In genomic region chr12:1839956-1840550, GRCh38 we compare ENCODE assay signal across 31 cellular contexts. TPM values are rescaled to one million over a fixed set of nuclear protein-coding genes. Genes with fewer than 3 reads are reported as not detected.
DNase-seq lines count a peak whose midpoint lies in the region; ATAC-seq and TF ChIP-seq lines count a peak whose summit lies in the region.
"Had no signal": no experiment of that assay in that cellular context is flagged by ENCODE, and none has a peak within 500 bp of the region (broad histone marks: within the 10 kb centered on the region; RNA-seq: fewer than 3 reads in every experiment).

No MANE protein-coding gene starts in this region.

- no peaks in the 10 kb centered on the region for H4K20me1 ChIP-seq in GM23338 (replicated peaks; ENCODE audit: insufficient read depth)

- no peak overlapping the region for H3K4me3 Mint-ChIP-seq in GM23338
- no peak overlapping the region for H3K4me3 Mint-ChIP-seq in nephron progenitor cell
- H3K4me3 Mint-ChIP-seq: activated CD4-positive, alpha-beta T cell treated with anti-CD3 and anti-CD28 coated beads, Interleukin-2, amount 10 ng/mL, durations not matched to agents 7 days and 5 days; activated T-cell treated with anti-CD3 and anti-CD28 coated beads, Interleukin-2, amount 50 U/mL, for 24 hours; CD8-positive, alpha-beta T cell; effector memory CD8-positive, alpha-beta T cell; stimulated activated naive CD8-positive, alpha-beta T cell treated with anti-CD3 and anti-CD28 coated beads, Interleukin-15, Interleukin-2, amounts not matched to agents 100 ng/mL and 50 ng/mL, for 24 hours had no signal

- H3K79me2 ChIP-seq in GM23338 (replicated peaks; ENCODE audit: insufficient read depth) = no peaks in the 10 kb centered on the region

- no peak overlapping the region for H3K27ac ChIP-seq in GM23338 (ENCODE audit: low read depth)
- no peak overlapping the region for H3K27ac ChIP-seq in psoas muscle
- H3K27ac ChIP-seq: heart right ventricle, prostate gland, thoracic aorta had no signal

- no peaks in the 10 kb centered on the region for H3K9me3 ChIP-seq in psoas muscle
- H3K9me3 ChIP-seq: heart right ventricle, prostate gland, thoracic aorta had no signal

- peaks cover 9% of the 10 kb centered on the region for H3K4me1 ChIP-seq in GM23338 (ENCODE audit: insufficient read depth)
- no peaks in the 10 kb centered on the region for H3K4me1 ChIP-seq in psoas muscle
- H3K4me1 ChIP-seq: heart right ventricle, prostate gland had no signal

- no peaks in the 10 kb centered on the region for H3K9me2 ChIP-seq in GM23338 (ENCODE audit: insufficient read depth)

- no peak overlapping the region for H3K27ac Mint-ChIP-seq in GM23338
- peak overlapping the region; percentile 64 for H3K27ac Mint-ChIP-seq in nephron progenitor cell
- H3K27ac Mint-ChIP-seq: activated CD4-positive, alpha-beta T cell treated with anti-CD3 and anti-CD28 coated beads, Interleukin-2, amount 10 ng/mL, durations not matched to agents 7 days and 5 days; activated T-cell treated with anti-CD3 and anti-CD28 coated beads, Interleukin-2, amount 50 U/mL, for 24 hours; CD8-positive, alpha-beta T cell; effector memory CD8-positive, alpha-beta T cell; stimulated activated naive CD8-positive, alpha-beta T cell treated with anti-CD3 and anti-CD28 coated beads, Interleukin-15, Interleukin-2, amounts not matched to agents 100 ng/mL and 50 ng/mL, for 24 hours had no signal

- DNase-seq in DMS79 treated with DMSO at 0.1 percent for 48 hours (lab: John Stamatoyannopoulos, UW) (peak; percentile 26), DMS79 (lab: John Stamatoyannopoulos, UW) (no peak), GM23338 (ENCODE audit: low spot score) (peak; percentile 19), NCI-H69 (lab: John Stamatoyannopoulos, UW) (peak; percentile 91), nephron progenitor cell (no peak), NCI-H2081 treated with DMSO at 0.1 percent for 48 hours (lab: John Stamatoyannopoulos, UW) (no peak), psoas muscle (no peak)
- DNase-seq: 8988T; activated CD4-positive, alpha-beta T cell treated with anti-CD3 and anti-CD28 coated beads, Interleukin-2, amount 10 ng/mL, durations not matched to agents 7 days and 5 days; activated gamma-delta T cell treated with Interleukin-2 at 50 U/mL for 16 hours; activated T-cell treated with anti-CD3 and anti-CD28 coated beads, Interleukin-2, amount 50 U/mL, for 24 hours; caudate nucleus; CD8-positive, alpha-beta T cell; cortex of kidney; effector memory CD8-positive, alpha-beta T cell; foreskin fibroblast; heart right ventricle; mammary epithelial cell; OCI-M1 had no signal

- peaks cover 10% of the 10 kb centered on the region for H3K27me3 Mint-ChIP-seq in GM23338 (ENCODE audit: insufficient read depth, low read depth, poor library complexity)
- peaks cover 46% of the 10 kb centered on the region for H3K27me3 Mint-ChIP-seq in nephron progenitor cell (ENCODE audit: low read depth, poor library complexity)

- peak overlapping the region; percentile 72 for H2AFZ ChIP-seq in GM23338

- no peak for TF ChIP-seq CTCF in GM23338 (conservative IDR thresholded peaks at IDR 0.05; ENCODE audit: low read depth in 2 of 2)
- TF ChIP-seq CTCF in nephron progenitor cell (IDR thresholded peaks at IDR 0.05) = no peak
- no peak for TF ChIP-seq CTCF in psoas muscle (IDR thresholded peaks at IDR 0.05)

- no peaks in the 10 kb centered on the region for H3K36me3 ChIP-seq in GM23338 (ENCODE audit: insufficient read depth)
- no peaks in the 10 kb centered on the region for H3K36me3 ChIP-seq in psoas muscle (ENCODE audit: insufficient read depth in 1 of 2, low read depth in 1 of 2)
- H3K36me3 ChIP-seq: heart right ventricle, prostate gland, thoracic aorta had no signal

- no peak overlapping the region for H3K4me3 ChIP-seq in GM23338
- no peak overlapping the region for H3K4me3 ChIP-seq in psoas muscle
- H3K4me3 ChIP-seq: heart right ventricle, prostate gland, thoracic aorta had no signal

- no peak for ATAC-seq in GM23338
- no peak for ATAC-seq in HG02763 (IDR thresholded peaks at IDR 0.05; ENCODE audit: unreplicated experiment)
- ATAC-seq in psoas muscle = no peak
- ATAC-seq: CD8-positive, alpha-beta T cell; effector memory CD8-positive, alpha-beta T cell; heart right ventricle had no signal

- intact Hi-C loops in psoas muscle (cut with DNase I) = loop anchor here in 1 of 2 donors (5.0 kb wide), 1 partner anchor 72 kb away; no protein-coding TSS in a partner anchor

- H3K27me3 ChIP-seq in GM23338 (ENCODE audit: insufficient read depth) (no peaks in the 10 kb centered on the region), psoas muscle (ENCODE audit: insufficient read depth in 3 of 3, low read length in 2 of 3) (peaks cover 0 to 12% (median 4%) of the 10 kb centered on the region in 3 donors)

- H3K4me1 Mint-ChIP-seq in GM23338 = peaks cover 57% of the 10 kb centered on the region
- peaks cover 88% of the 10 kb centered on the region for H3K4me1 Mint-ChIP-seq in nephron progenitor cell
- H3K4me1 Mint-ChIP-seq: activated CD4-positive, alpha-beta T cell treated with anti-CD3 and anti-CD28 coated beads, Interleukin-2, amount 10 ng/mL, durations not matched to agents 7 days and 5 days had no signal

- 57 to 63% (median 62%) methylated on average over 15 of the region's 15 CpGs for WGBS in psoas muscle, 3 donors

- H3K9me3 Mint-ChIP-seq in GM23338 (no peaks in the 10 kb centered on the region), nephron progenitor cell (no peaks in the 10 kb centered on the region)
- H3K9me3 Mint-ChIP-seq: activated CD4-positive, alpha-beta T cell treated with anti-CD3 and anti-CD28 coated beads, Interleukin-2, amount 10 ng/mL, durations not matched to agents 7 days and 5 days; activated T-cell treated with anti-CD3 and anti-CD28 coated beads, Interleukin-2, amount 50 U/mL, for 24 hours; CD8-positive, alpha-beta T cell; effector memory CD8-positive, alpha-beta T cell; stimulated activated naive CD8-positive, alpha-beta T cell treated with anti-CD3 and anti-CD28 coated beads, Interleukin-15, Interleukin-2, amounts not matched to agents 100 ng/mL and 50 ng/mL, for 24 hours had no signal

- H3K4me2 ChIP-seq in GM23338 = peak overlapping the region; percentile 64; the same call in 1 of the 2 replicates

- H3K36me3 Mint-ChIP-seq in GM23338 (ENCODE audit: low read depth) (no peaks in the 10 kb centered on the region), nephron progenitor cell (ENCODE audit: low read depth) (no peaks in the 10 kb centered on the region)
- H3K36me3 Mint-ChIP-seq: CD8-positive, alpha-beta T cell had no signal

- no peaks in the 10 kb centered on the region for H3F3A ChIP-seq in GM23338 (replicated peaks; ENCODE audit: low read depth)

TF ChIP-seq in GM23338, 12 proteins besides CTCF, POLR2A, EP300 and RAD21 (continues in another document):
- TF ChIP-seq STAT1 (IDR thresholded peaks at IDR 0.05; ENCODE audit: unreplicated experiment) = no peak
- no peak for TF ChIP-seq NANOG (IDR thresholded peaks at IDR 0.05; ENCODE audit: borderline replicate concordance)
- no peak for TF ChIP-seq JUNB (IDR thresholded peaks at IDR 0.05; ENCODE audit: unreplicated experiment)
- TF ChIP-seq ETS1 (IDR thresholded peaks at IDR 0.05) = no peak
- no peak for TF ChIP-seq POLR2AphosphoS5 (IDR thresholded peaks at IDR 0.05; ENCODE audit: low read depth)
- no peak for TF ChIP-seq ZNF114 (CRISPR knock-in tag; IDR thresholded peaks at IDR 0.05)
- TF ChIP-seq CREB1 (CRISPR knock-in tag; IDR thresholded peaks at IDR 0.05; ENCODE audit: low read depth) = no peak
- no peak for TF ChIP-seq EZH2 (IDR thresholded peaks at IDR 0.05; ENCODE audit: low read depth, unreplicated experiment)
- TF ChIP-seq REST (IDR thresholded peaks at IDR 0.05; ENCODE audit: unreplicated experiment) = no peak
- no peak for TF ChIP-seq ZNF331 (CRISPR knock-in tag; IDR thresholded peaks at IDR 0.05; ENCODE audit: low read depth)
- TF ChIP-seq EZH2phosphoT487 (IDR thresholded peaks at IDR 0.05; ENCODE audit: unreplicated experiment) = no peak

RNA-seq across cellular contexts. Expression of gene LRTM2, which starts 19.7 kb away (rescaled TPM):
- 0.12 TPM in 1 of 2 replicates, not detected in the other for total RNA-seq in GM23338 (2014; rRNA removed; shearing (Covaris generic))
- 0.08 TPM in 1 of 2 replicates, not detected in the other for polyA plus RNA-seq in GM23338 (2016; fragmentation: Nextera tagmentation; extraction: Ambion mirVana)
- total RNA-seq in psoas muscle = not detected
- not detected for polyA plus RNA-seq in psoas muscle
- total RNA-seq: activated CD4-positive, alpha-beta T cell treated with anti-CD3 and anti-CD28 coated beads, Interleukin-2, amount 10 ng/mL, durations not matched to agents 7 days and 5 days; astrocyte; CD8-positive, alpha-beta T cell; G401; heart right ventricle; HT-29; M059J; mammary epithelial cell; mucosa of gallbladder; prostate gland; skeletal muscle tissue; T-helper 2 cell treated with Interferon-gamma antibody and Interleukin-4, amounts not matched to agents 100 ng/mL and 5 ng/mL, for 36 hours; thoracic aorta had no signal
- polyA plus RNA-seq: esophagus, heart right ventricle, mammary epithelial cell had no signal

Comparison
In these comparisons a context has a peak if more than half of its experiments do, and no peak if none do; other contexts are left out.
1. DNase-seq: peak in DMS79 treated with DMSO at 0.1 percent for 48 hours (single experiment), GM23338 (single experiment) and NCI-H69 (single experiment); none in DMS79 (single experiment), nephron progenitor cell (single experiment), NCI-H2081 treated with DMSO at 0.1 percent for 48 hours (single experiment) and psoas muscle (0 of 2).